Comparison of ENCODE assay signal across 8 cellular contexts in genomic region chr6:11428351-11428750, GRCh38.
DNase-seq lines count a peak whose midpoint lies in the region; ATAC-seq and TF ChIP-seq lines count a peak whose summit lies in the region.

No MANE protein-coding gene starts in this region.

- CTCF ChIA-PET in A673 (lab: Charles Lee) = no interaction called here

- H3K27ac ChIP-seq in dorsolateral prefrontal cortex = peak overlapping the region in 39 of 59 donors; percentile 2 to 75 (median 37)
- H3K27ac ChIP-seq in skeletal muscle tissue (ENCODE audit: low read depth, low read length) = peak overlapping the region; percentile 48
- H3K27ac ChIP-seq in A673 (ENCODE audit: low read depth, low read length, poor library complexity, severe bottlenecking) = no peak overlapping the region

- no peaks in the 10 kb centered on the region for H3K27me3 ChIP-seq in dorsolateral prefrontal cortex
- no peaks in the 10 kb centered on the region for H3K27me3 ChIP-seq in skeletal muscle tissue (ENCODE audit: control insufficient read depth in 3 of 3, insufficient read depth in 3 of 3, low read length in 3 of 3)
- no peaks in the 10 kb centered on the region for H3K27me3 ChIP-seq in A673 (replicated peaks; ENCODE audit: insufficient read depth, low read depth, low read length, poor library complexity)

- H3K4me1 ChIP-seq in skeletal muscle tissue (ENCODE audit: control insufficient read depth in 3 of 3, insufficient read depth in 3 of 3, low read length in 3 of 3) (peaks cover 6 to 22% (median 20%) of the 10 kb centered on the region in 3 donors), A673 (ENCODE audit: insufficient read depth, low read length, poor library complexity, severe bottlenecking) (peaks cover 24% of the 10 kb centered on the region)

- BruUV-seq in A673 (replicated peaks; lab: Mats Ljungman, UMichigan) = no TSS peak

- in situ Hi-C loops in GM13976 (cut with MboI; ENCODE audit: low sequenced_read_pairs, unreplicated experiment) = no loop called here

- H3K36me3 ChIP-seq in skeletal muscle tissue (ENCODE audit: control insufficient read depth in 3 of 3, insufficient read depth in 3 of 3, low read length in 3 of 3) (no peaks in the 10 kb centered on the region), A673 (ENCODE audit: insufficient read depth, low read length, poor library complexity, severe bottlenecking) (no peaks in the 10 kb centered on the region)

- no peak overlapping the region for H3K9ac ChIP-seq in skeletal muscle tissue (ENCODE audit: low read depth in 1 of 3, low read length in 3 of 3)

- intact Hi-C loops in dorsolateral prefrontal cortex (cut with DNase I) = no loop called here
- intact Hi-C loops in A673 (cut with micrococcal nuclease; ENCODE audit: unreplicated experiment) = no loop called here

- no peak for DNase-seq in dorsolateral prefrontal cortex
- no peak for DNase-seq in GM13976 (ENCODE audit: low spot score)
- DNase-seq in activated CD8-positive, alpha-beta memory T cell treated with anti-CD3 and anti-CD28 coated beads for 24 hours = no peak
- DNase-seq in A673 (ENCODE audit: low spot score) = no peak

- POLR2A ChIA-PET in A673 (lab: Charles Lee; ENCODE audit: low non-redundant PET) = no interaction called here

- no peak overlapping the region for H3K4me3 ChIP-seq in dorsolateral prefrontal cortex
- H3K4me3 ChIP-seq in skeletal muscle tissue (ENCODE audit: low read length in 3 of 3) = no peak overlapping the region
- H3K4me3 ChIP-seq in A673 (ENCODE audit: low read depth, low read length, poor library complexity, severe bottlenecking) = no peak overlapping the region

- no peaks in the 10 kb centered on the region for H3K9me3 ChIP-seq in skeletal muscle tissue (ENCODE audit: control insufficient read depth in 3 of 3, low read length in 3 of 3)
- no peaks in the 10 kb centered on the region for H3K9me3 ChIP-seq in A673 (ENCODE audit: low read depth, low read length, poor library complexity, severe bottlenecking)

- ATAC-seq in GM19043 (IDR thresholded peaks at IDR 0.05; ENCODE audit: low read depth, unreplicated experiment) = peak; percentile 50
- ATAC-seq in HG03520 (IDR thresholded peaks at IDR 0.05; ENCODE audit: unreplicated experiment) = peak; percentile 19
- ATAC-seq in HG02623 (IDR thresholded peaks at IDR 0.05; ENCODE audit: unreplicated experiment) = no peak

- TF ChIP-seq CTCF in dorsolateral prefrontal cortex (IDR thresholded peaks at IDR 0.05 in 54 of 56, conservative IDR thresholded peaks at IDR 0.05 in 2 of 56; ENCODE audit: low read depth in 1 of 56, partially characterized antibody in 56 of 56) = no peak
- TF ChIP-seq CTCF in GM13976 (IDR thresholded peaks at IDR 0.05; ENCODE audit: borderline replicate concordance, control extremely low read depth, extremely low read depth, insufficient read depth, missing control alignments) = no peak
- TF ChIP-seq CTCF in A673 (conservative IDR thresholded peaks at IDR 0.05; ENCODE audit: low read depth, low read length) = no peak
